25 cellular contexts compared by ENCODE assay signal in the genomic region with DNA sequence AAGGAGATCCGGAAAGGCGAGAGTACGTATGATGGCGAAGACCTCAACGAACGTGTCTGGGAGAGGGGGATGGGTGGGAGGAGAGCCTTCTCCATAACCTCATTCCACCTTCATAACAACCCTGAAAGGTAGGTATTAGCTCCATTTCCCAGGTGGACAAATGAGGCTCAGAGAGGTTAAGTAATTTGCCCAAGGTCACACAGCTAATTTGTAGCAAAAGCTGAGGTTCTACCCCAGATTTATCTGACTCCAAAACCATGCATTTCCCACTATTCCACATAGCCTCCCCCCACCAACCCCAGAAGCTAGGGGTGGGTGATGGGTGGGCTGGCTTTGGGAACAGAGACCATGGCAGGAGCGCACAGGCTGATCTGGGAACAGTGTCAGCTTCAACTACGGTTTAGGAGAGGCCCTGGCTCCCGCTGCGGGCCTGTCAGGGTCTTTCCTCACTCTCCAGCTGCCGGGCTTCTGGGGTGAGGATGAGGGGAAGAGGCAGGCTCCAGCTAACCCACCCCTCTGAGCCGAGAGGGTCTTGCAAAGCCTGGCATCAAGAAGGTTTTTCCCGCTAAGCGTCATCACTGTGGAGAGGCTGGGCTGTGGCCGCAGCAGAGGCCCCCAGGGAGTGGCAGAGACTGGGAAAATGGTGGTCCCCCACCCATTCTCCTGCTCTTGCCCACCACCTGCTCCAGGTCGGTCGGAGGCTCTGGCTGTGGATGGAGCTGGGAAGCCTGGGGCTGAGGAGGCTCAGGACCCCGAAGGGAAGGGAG. TPM values are rescaled to one million over a fixed set of nuclear protein-coding genes. Genes with fewer than 3 reads are reported as not detected.
DNase-seq lines count a peak whose midpoint lies in the region; ATAC-seq and TF ChIP-seq lines count a peak whose summit lies in the region.
"Had no signal": no experiment of that assay in that cellular context is flagged by ENCODE, and none has a peak within 500 bp of the region (broad histone marks: within the 10 kb centered on the region; RNA-seq: fewer than 3 reads in every experiment).

No MANE protein-coding gene starts in this region.

- H2AFZ ChIP-seq in parathyroid adenoma = no peak overlapping the region
- H2AFZ ChIP-seq: GM23248 had no signal

- H3K4me3 ChIP-seq in left ventricle myocardium inferior = no peak overlapping the region
- no peak overlapping the region for H3K4me3 ChIP-seq in parathyroid adenoma (ENCODE audit: low read depth, low read length)
- H3K4me3 ChIP-seq: GM12878, GM23248, SK-N-MC had no signal

- H3K36me3 ChIP-seq in left ventricle myocardium inferior (peaks cover 15% of the 10 kb centered on the region), parathyroid adenoma (ENCODE audit: control insufficient read depth, insufficient read depth, low read length) (no peaks in the 10 kb centered on the region)

- H3K27me3 ChIP-seq in left ventricle myocardium inferior (ENCODE audit: low read depth) (no peaks in the 10 kb centered on the region), parathyroid adenoma (ENCODE audit: control insufficient read depth, insufficient read depth, low read length) (no peaks in the 10 kb centered on the region)

- no peaks in the 10 kb centered on the region for H3K9me3 ChIP-seq in left ventricle myocardium inferior (replicated peaks)
- H3K9me3 ChIP-seq in parathyroid adenoma (ENCODE audit: control insufficient read depth, low read length) = no peaks in the 10 kb centered on the region
- H3K9me3 ChIP-seq: Caco-2 had no signal

- H3K79me2 ChIP-seq in parathyroid adenoma = peaks cover 22% of the 10 kb centered on the region

- no peaks in the 10 kb centered on the region for H3K4me1 ChIP-seq in left ventricle myocardium inferior
- H3K4me1 ChIP-seq in parathyroid adenoma = peaks cover 61% of the 10 kb centered on the region
- H3K4me1 ChIP-seq: Caco-2 had no signal

- no peak overlapping the region for H3K4me2 ChIP-seq in parathyroid adenoma (ENCODE audit: low read length)

- peak overlapping the region; percentile 82 for H3K9ac ChIP-seq in parathyroid adenoma
- H3K9ac ChIP-seq: GM23248 had no signal

- TF ChIP-seq CTCF in left ventricle myocardium inferior (IDR thresholded peaks at IDR 0.05; ENCODE audit: borderline replicate concordance) = no peak
- no peak for TF ChIP-seq CTCF in parathyroid adenoma (IDR thresholded peaks at IDR 0.05)

- DNase-seq in left ventricle myocardium superior (peak; percentile 16), left ventricle myocardium inferior (no peak), iPS-NIHi7 (ENCODE audit: extremely low spot score) (no peak), UCSD-AML1 (lab: John Stamatoyannopoulos, UW; ENCODE audit: unreplicated experiment) (no peak)
- DNase-seq: Caco-2; CD8-positive, alpha-beta T cell; DMS 273 treated with DMSO at 0.1 percent for 48 hours; DMS79; EL; GDM1; H7; KG1; MM.1S; NCI-H2029 treated with DMSO at 0.1 percent for 48 hours; NCI-H446 treated with DMSO at 0.1 percent for 48 hours; NCI-H526; RPMI8226; SIG-M5 had no signal

- no peak for ATAC-seq in left ventricle myocardium superior
- ATAC-seq in HG03097 (IDR thresholded peaks at IDR 0.05; ENCODE audit: low FRiP score, unreplicated experiment) = no peak
- ATAC-seq: CD8-positive, alpha-beta T cell; GM12878 had no signal

- intact Hi-C loops in left ventricle myocardium superior (cut with micrococcal nuclease) = no loop called here
- intact Hi-C loops in left ventricle myocardium inferior (cut with micrococcal nuclease) = no loop called here

- H3K27ac ChIP-seq in left ventricle myocardium inferior (replicated peaks) (no peak overlapping the region), angular gyrus (ENCODE audit: low read depth, low read length) (peak overlapping the region; percentile 46), parathyroid adenoma (peak overlapping the region; percentile 97)
- H3K27ac ChIP-seq: C4-2B, GM23248, SK-N-MC had no signal

RNA-seq across cellular contexts. Expression of a gene that starts 8.9 kb away (rescaled TPM):
- not detected for total RNA-seq in left ventricle myocardium superior
- not detected for total RNA-seq in left ventricle myocardium inferior
- total RNA-seq: Caco-2; CD8-positive, alpha-beta T cell; GM23248 had no signal
